ENCODE assay signal across 15 cellular contexts in genomic region chr12:55687746-55688145, GRCh38. TPM values are rescaled to one million over a fixed set of nuclear protein-coding genes. Genes with fewer than 3 reads are reported as not detected.
DNase-seq lines count a peak whose midpoint lies in the region; ATAC-seq, FAIRE-seq and TF ChIP-seq lines count a peak whose summit lies in the region.
"Had no signal": no experiment of that assay in that cellular context is flagged by ENCODE, and none has a peak within 500 bp of the region (broad histone marks: within the 10 kb centered on the region; RNA-seq: fewer than 3 reads in every experiment).

No MANE protein-coding gene starts in this region.

- TF ChIP-seq CTCF in omental fat pad (IDR thresholded peaks at IDR 0.05): no peak

- DNase-seq in CD1c-positive myeloid dendritic cell (ENCODE audit: extremely low spot score): peak; percentile 16
- DNase-seq in GM18507 (ENCODE audit: extremely low spot score, insufficient read length, low read depth): no peak
- no peak for DNase-seq in omental fat pad (ENCODE audit: low spot score)
- DNase-seq in MG63: no peak
- no peak for DNase-seq in AG20443 (ENCODE audit: low spot score)
- DNase-seq in anterior cingulate cortex (lab: John Stamatoyannopoulos, UW): no peak
- DNase-seq: BE2C; effector CD4-positive, alpha-beta T cell; EL; NCI-H2081 treated with DMSO at 0.1 percent for 48 hours; SJCRH30 had no signal

- ATAC-seq in HG03520 (IDR thresholded peaks at IDR 0.05; ENCODE audit: unreplicated experiment): peak; percentile 60
- peak; percentile 32 for ATAC-seq in omental fat pad (ENCODE audit: low FRiP score)
- no peak for ATAC-seq in GM21576 (IDR thresholded peaks at IDR 0.05; ENCODE audit: unreplicated experiment)

- peaks cover 7% of the 10 kb centered on the region for H3K36me3 ChIP-seq in MG63
- H3K36me3 ChIP-seq: BE2C, SJCRH30 had no signal

- no peaks in the 10 kb centered on the region for H3K9me3 ChIP-seq in MG63
- H3K9me3 ChIP-seq: BE2C, SJCRH30 had no signal

- H3K27me3 ChIP-seq in MG63: no peaks in the 10 kb centered on the region
- H3K27me3 ChIP-seq: SJCRH30 had no signal

- peak; percentile 65 for FAIRE-seq in GM18507 (lab: Jason Lieb, UNC)

- no peak overlapping the region for H3K4me3 ChIP-seq in MG63
- H3K4me3 ChIP-seq: SJCRH30 had no signal

RNA-seq across cellular contexts. Expression of gene ITGA7, which starts 20.0 kb away (rescaled TPM):
- 100 to 1,000 TPM; 101 to 207 (median 156) TPM for total RNA-seq in omental fat pad
- 18.8 and 27.4 TPM in 2 replicates for total RNA-seq in MG63 (2014; rRNA removed; shearing (Covaris generic); ENCODE audit: low replicate concordance)

RNA-seq across cellular contexts. Expression of gene BLOC1S1, which starts 28.1 kb away (rescaled TPM):
- total RNA-seq in omental fat pad: 100 to 1,000 TPM; 168 to 247 (median 213) TPM
- total RNA-seq in MG63 (2014; rRNA removed; shearing (Covaris generic); ENCODE audit: low replicate concordance): 75.7 and 97.6 TPM in 2 replicates

RNA-seq across cellular contexts. Expression of gene RDH5, which starts 32.4 kb away (rescaled TPM):
- total RNA-seq in omental fat pad: 100 to 1,000 TPM in 2 of 4 donors, 10 to 100 TPM in 2; 77.4 to 119 (median 100) TPM
- total RNA-seq in MG63 (2014; rRNA removed; shearing (Covaris generic); ENCODE audit: low replicate concordance): 3.1 and 5.0 TPM in 2 replicates

RNA-seq across cellular contexts. Expression of gene CD63, which starts 41.1 kb away (rescaled TPM):
- 1,000 to 10,000 TPM in 2 of 4 donors, 100 to 1,000 TPM in 2; 736 to 1,401 (median 892) TPM for total RNA-seq in omental fat pad
- total RNA-seq in MG63 (2014; rRNA removed; shearing (Covaris generic); ENCODE audit: low replicate concordance): 1,474 and 1,678 TPM in 2 replicates

RNA-seq across cellular contexts. Expression of gene OR10P1, which starts 51.1 kb away (rescaled TPM):
- not detected for total RNA-seq in omental fat pad
- total RNA-seq in MG63 (2014; rRNA removed; shearing (Covaris generic); ENCODE audit: low replicate concordance): not detected in 2 replicates
- total RNA-seq: LHCN-M2, mucosa of gallbladder, SJCRH30 had no signal

Comparison
In these comparisons a context has a peak if more than half of its experiments do, and no peak if none do; other contexts are left out.
1. RNA of gene RDH5, which starts 32.4 kb away (total RNA-seq): 77.4 to 119 TPM in omental fat pad; 3.1 to 5.0 TPM in MG63; every median in the first group is over 10 times any median in the second.